ENCODE assay signal across 22 cellular contexts in the genomic region with DNA sequence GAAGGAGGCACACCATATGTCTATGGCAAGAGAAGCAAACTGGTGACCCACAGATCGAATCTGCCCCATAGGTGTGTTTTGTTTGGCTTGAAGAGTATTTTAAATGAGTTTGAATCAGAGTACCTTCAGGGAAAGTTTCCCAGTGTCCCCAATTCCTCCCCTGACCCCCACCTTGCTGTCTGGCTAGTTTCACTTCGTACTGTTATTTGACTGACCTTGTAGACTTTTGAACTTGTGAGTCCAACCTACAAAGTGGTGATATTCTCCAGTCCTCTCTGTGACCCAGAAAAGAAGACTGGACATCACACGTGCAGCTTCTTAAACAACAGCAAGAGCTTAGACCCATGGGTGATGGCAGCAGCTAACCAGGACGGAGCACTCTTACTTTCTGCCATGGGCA. TPM values are rescaled to one million over a fixed set of nuclear protein-coding genes. Genes with fewer than 3 reads are reported as not detected.
DNase-seq lines count a peak whose midpoint lies in the region; ATAC-seq, FAIRE-seq and TF ChIP-seq lines count a peak whose summit lies in the region.
"Had no signal": no experiment of that assay in that cellular context is flagged by ENCODE, and none has a peak within 500 bp of the region (broad histone marks: within the 10 kb centered on the region; RNA-seq: fewer than 3 reads in every experiment).

No MANE protein-coding gene starts in this region.

- DNase-seq in A549 (ENCODE audit: low read depth in 1 of 2, low spot score in 1 of 2): no peak
- no peak for DNase-seq in bronchial epithelial cell (ENCODE audit: low read depth)
- no peak for DNase-seq in mesothelial cell of epicardium (ENCODE audit: low spot score in 2 of 2, unreplicated experiment in 2 of 2)
- DNase-seq in NCI-H748 (lab: John Stamatoyannopoulos, UW; ENCODE audit: unreplicated experiment): no peak
- DNase-seq: 8988T; C1 segment of cervical spinal cord; Calu3; CD4-positive, alpha-beta memory T cell; COR-L47; DMS53; DMS79 treated with DMSO at 0.1 percent for 48 hours; GF-D8; GM23248; H7; HCEC 1CT had no signal

- H3K4me3 Mint-ChIP-seq in mesothelial cell of epicardium: no peak overlapping the region
- H3K4me3 Mint-ChIP-seq: CD4-positive, alpha-beta memory T cell had no signal

- peaks cover 28% of the 10 kb centered on the region for H3K4me1 Mint-ChIP-seq in mesothelial cell of epicardium

- H3K36me3 Mint-ChIP-seq in mesothelial cell of epicardium: peaks cover 39% of the 10 kb centered on the region

- FAIRE-seq in A549 (lab: Jason Lieb, UNC) (peak; percentile 91), bronchial epithelial cell (lab: Jason Lieb, UNC) (peak; percentile 23)
- FAIRE-seq: GM12891, GM18507, GM19239, H1 had no signal

- no peak overlapping the region for H3K9ac ChIP-seq in subcutaneous abdominal adipose tissue (ENCODE audit: low read length in 5 of 5)
- H3K9ac ChIP-seq: GM23248 had no signal

- H3K4me2 ChIP-seq in A549: no peak overlapping the region

- no peak for TF ChIP-seq EP300 in A549 (IDR thresholded peaks at IDR 0.05)

- CTCF ChIA-PET in A549 (lab: Yijun Ruan, JAX): interaction anchor here (0.9 kb wide), 1 partner anchor 389 kb away, joined by 3 read pairs; no protein-coding TSS in a partner anchor

- H3K27ac Mint-ChIP-seq in mesothelial cell of epicardium: peak overlapping the region; percentile 57
- H3K27ac Mint-ChIP-seq: CD4-positive, alpha-beta memory T cell had no signal

- POLR2A ChIA-PET in A549 (lab: Yijun Ruan, JAX): no interaction called here

- no peak for TF ChIP-seq POLR2A in A549 (IDR thresholded peaks at IDR 0.05; ENCODE audit: low read length)

- ATAC-seq in A549: no peak
- ATAC-seq in HG02763 (IDR thresholded peaks at IDR 0.05; ENCODE audit: unreplicated experiment): no peak
- no peak for ATAC-seq in GM18907 (IDR thresholded peaks at IDR 0.05; ENCODE audit: unreplicated experiment)

- H3K9me3 ChIP-seq in A549 (no peaks in the 10 kb centered on the region), subcutaneous abdominal adipose tissue (ENCODE audit: control insufficient read depth in 5 of 5, low read length in 5 of 5) (no peaks in the 10 kb centered on the region)

- H3K4me3 ChIP-seq in A549: no peak overlapping the region
- H3K4me3 ChIP-seq in bronchial epithelial cell (ENCODE audit: low read depth, low read length): no peak overlapping the region
- H3K4me3 ChIP-seq in subcutaneous abdominal adipose tissue (ENCODE audit: low read depth in 1 of 5, low read length in 5 of 5): peak overlapping the region in 1 of 5 donors; percentile 1
- H3K4me3 ChIP-seq: GM23248 had no signal

- peaks cover 29% of the 10 kb centered on the region for H3K9me3 Mint-ChIP-seq in mesothelial cell of epicardium

- no peaks in the 10 kb centered on the region for H3K36me3 ChIP-seq in bronchial epithelial cell (ENCODE audit: control insufficient read depth, insufficient read depth, low read length)
- peaks cover 0 to 26% (median 11%) of the 10 kb centered on the region in 5 donors for H3K36me3 ChIP-seq in subcutaneous abdominal adipose tissue (ENCODE audit: control insufficient read depth in 5 of 5, insufficient read depth in 5 of 5, low read length in 5 of 5)

- no peaks in the 10 kb centered on the region for H3K27me3 Mint-ChIP-seq in mesothelial cell of epicardium (ENCODE audit: low read depth)
- H3K27me3 Mint-ChIP-seq: CD4-positive, alpha-beta memory T cell had no signal

- no peaks in the 10 kb centered on the region for H3K4me1 ChIP-seq in A549
- peaks cover 0 to 18% (median 4%) of the 10 kb centered on the region in 5 donors for H3K4me1 ChIP-seq in subcutaneous abdominal adipose tissue (ENCODE audit: control insufficient read depth in 5 of 5, insufficient read depth in 5 of 5, low read length in 5 of 5)

- H3K27me3 ChIP-seq in bronchial epithelial cell (ENCODE audit: control insufficient read depth, insufficient read depth, low read length) (no peaks in the 10 kb centered on the region), subcutaneous abdominal adipose tissue (ENCODE audit: control insufficient read depth in 5 of 5, insufficient read depth in 4 of 5, low read length in 5 of 5) (peaks cover 0 to 4% (median 0%) of the 10 kb centered on the region in 5 donors)

- H3K27ac ChIP-seq in A549 (no peak overlapping the region), subcutaneous abdominal adipose tissue (ENCODE audit: low read depth, low read length) (peak overlapping the region; percentile 10)
- H3K27ac ChIP-seq: GM23248 had no signal

- 76% methylated on average over 4 of the region's 4 CpGs for WGBS in A549 (ENCODE audit: missing lambda C conversion rate)

- no peak for TF ChIP-seq RAD21 in A549 (conservative IDR thresholded peaks at IDR 0.05 in 1 of 2, IDR thresholded peaks at IDR 0.05 in 1 of 2)

- TF ChIP-seq CTCF in A549 (IDR thresholded peaks at IDR 0.05) (no peak), bronchial epithelial cell (IDR thresholded peaks at IDR 0.05; ENCODE audit: insufficient read depth, low read length, severe bottlenecking) (no peak), mesothelial cell of epicardium (IDR thresholded peaks at IDR 0.05; ENCODE audit: unreplicated experiment) (no peak)

TF ChIP-seq in A549, 52 proteins besides CTCF, POLR2A, EP300 and RAD21:
- no peak for TF ChIP-seq KDM1A (IDR thresholded peaks at IDR 0.05; ENCODE audit: low read depth)
- no peak for TF ChIP-seq HEYL (CRISPR knock-in tag; IDR thresholded peaks at IDR 0.05)
- TF ChIP-seq NFE2L2 (conservative IDR thresholded peaks at IDR 0.05; ENCODE audit: low read length): no peak
- no peak for TF ChIP-seq JUN (IDR thresholded peaks at IDR 0.05)
- TF ChIP-seq HOXB13 (CRISPR knock-in tag; IDR thresholded peaks at IDR 0.05; ENCODE audit: low read depth): no peak
- TF ChIP-seq RARB (CRISPR knock-in tag; IDR thresholded peaks at IDR 0.05): no peak
- no peak for TF ChIP-seq HOXA7 (CRISPR knock-in tag; IDR thresholded peaks at IDR 0.05)
- TF ChIP-seq TFCP2L1 (CRISPR knock-in tag; IDR thresholded peaks at IDR 0.05): no peak
- no peak for TF ChIP-seq RNF2 (IDR thresholded peaks at IDR 0.05; ENCODE audit: borderline replicate concordance, low read depth)
- no peak for TF ChIP-seq TP53 (CRISPR knock-in tag; IDR thresholded peaks at IDR 0.05)
- TF ChIP-seq NR3C1 (IDR thresholded peaks at IDR 0.05): no peak
- no peak for TF ChIP-seq ZFP36 (IDR thresholded peaks at IDR 0.05; ENCODE audit: borderline replicate concordance, partially characterized antibody)
- TF ChIP-seq, protein P1, sequence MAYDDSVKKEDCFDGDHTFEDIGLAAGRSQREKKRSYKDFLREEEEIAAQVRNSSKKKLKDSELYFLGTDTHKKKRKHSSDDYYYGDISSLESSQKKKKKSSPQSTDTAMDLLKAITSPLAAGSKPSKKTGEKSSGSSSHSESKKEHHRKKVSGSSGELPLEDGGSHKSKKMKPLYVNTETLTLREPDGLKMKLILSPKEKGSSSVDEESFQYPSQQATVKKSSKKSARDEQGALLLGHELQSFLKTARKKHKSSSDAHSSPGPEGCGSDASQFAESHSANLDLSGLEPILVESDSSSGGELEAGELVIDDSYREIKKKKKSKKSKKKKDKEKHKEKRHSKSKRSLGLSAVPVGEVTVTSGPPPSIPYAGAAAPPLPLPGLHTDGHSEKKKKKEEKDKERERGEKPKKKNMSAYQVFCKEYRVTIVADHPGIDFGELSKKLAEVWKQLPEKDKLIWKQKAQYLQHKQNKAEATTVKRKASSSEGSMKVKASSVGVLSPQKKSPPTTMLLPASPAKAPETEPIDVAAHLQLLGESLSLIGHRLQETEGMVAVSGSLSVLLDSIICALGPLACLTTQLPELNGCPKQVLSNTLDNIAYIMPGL (CRISPR knock-in tag; IDR thresholded peaks at IDR 0.05; ENCODE audit: borderline replicate concordance): no peak
- no peak for TF ChIP-seq CBX2 (IDR thresholded peaks at IDR 0.05; ENCODE audit: borderline replicate concordance, low read depth)
- TF ChIP-seq, protein P2, sequence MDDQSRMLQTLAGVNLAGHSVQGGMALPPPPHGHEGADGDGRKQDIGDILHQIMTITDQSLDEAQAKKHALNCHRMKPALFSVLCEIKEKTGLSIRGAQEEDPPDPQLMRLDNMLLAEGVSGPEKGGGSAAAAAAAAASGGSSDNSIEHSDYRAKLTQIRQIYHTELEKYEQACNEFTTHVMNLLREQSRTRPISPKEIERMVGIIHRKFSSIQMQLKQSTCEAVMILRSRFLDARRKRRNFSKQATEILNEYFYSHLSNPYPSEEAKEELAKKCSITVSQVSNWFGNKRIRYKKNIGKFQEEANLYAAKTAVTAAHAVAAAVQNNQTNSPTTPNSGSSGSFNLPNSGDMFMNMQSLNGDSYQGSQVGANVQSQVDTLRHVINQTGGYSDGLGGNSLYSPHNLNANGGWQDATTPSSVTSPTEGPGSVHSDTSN (IDR thresholded peaks at IDR 0.05): no peak

RNA-seq across cellular contexts. Expression of a gene that starts 39.4 kb away (rescaled TPM):
- polyA plus RNA-seq in A549 (2011; rRNA removed) (21.2 and 27.9 TPM in 2 replicates), A549 (2017; fragmentation: RNase III; extraction: RNeasy Plus Mini Kit Qiagen cat#74134 plus additional on column Dnase treatment) (14.0 to 16.3 TPM (median 16.1 TPM) in 3 replicates)
- polyA plus RNA-seq in A549 (2012; cell fraction: cytosol; rRNA removed): 22.0 and 22.4 TPM in 2 replicates
- 99.3 and 118 TPM in 2 replicates for polyA plus RNA-seq in A549 (2012; cell fraction: nucleus; rRNA removed)
- 37.0 and 45.6 TPM in 2 replicates for polyA minus RNA-seq in A549 (2011; rRNA and poly(A)+ RNA removed)
- total RNA-seq in bronchial epithelial cell (16.6 and 17.8 TPM in 2 replicates), mesothelial cell of epicardium (68.1 to 72.2 TPM (median 68.3 TPM) in 3 replicates)
